In the genomic region with DNA sequence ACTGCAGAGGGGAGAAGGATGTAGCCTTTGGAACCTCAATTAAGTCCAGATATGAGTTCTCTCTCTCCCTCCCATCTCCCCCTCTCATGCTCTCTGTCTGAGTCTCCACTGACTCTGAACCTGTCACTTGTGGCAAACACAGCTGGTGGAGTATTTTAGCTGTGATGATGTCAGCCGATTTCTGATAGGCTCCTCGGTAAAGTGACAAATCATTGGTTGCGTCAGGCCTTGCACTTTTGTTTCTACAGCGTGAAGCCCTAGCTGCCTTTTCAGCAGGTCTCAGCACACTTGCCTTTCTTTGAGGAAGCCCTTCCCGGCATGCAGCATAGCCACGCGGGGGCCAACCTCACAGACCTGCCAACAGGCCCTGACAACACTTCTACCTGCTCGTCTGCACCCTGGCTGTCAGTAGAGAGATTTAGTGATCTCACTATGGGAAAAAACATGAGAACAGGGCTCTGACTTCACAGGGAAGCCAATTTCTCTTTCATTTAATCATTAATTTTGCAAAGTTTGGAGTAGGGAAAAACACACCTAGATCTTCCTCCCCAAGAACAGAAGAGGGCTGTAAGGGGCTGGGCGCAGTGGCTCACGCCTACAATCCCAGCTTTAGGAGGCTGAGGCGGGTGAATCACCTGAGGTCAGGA, we compare ENCODE assay signal across 8 cellular contexts.
DNase-seq lines count a peak whose midpoint lies in the region; ATAC-seq, FAIRE-seq and TF ChIP-seq lines count a peak whose summit lies in the region.

No MANE protein-coding gene starts in this region.

- H3K4me1 ChIP-seq in H1 (replicated peaks in 1 of 4; ENCODE audit: control insufficient read depth in 3 of 4, insufficient read depth in 4 of 4, low read length in 3 of 4) = peaks cover 6 to 14% (median 12%) of the 10 kb centered on the region in 4 experiments

- H2AK5ac ChIP-seq in H1 (ENCODE audit: low read depth, low read length) = no peak overlapping the region

- H3K18ac ChIP-seq in H1 (ENCODE audit: extremely low read depth, low read length) = no peak overlapping the region

- no peaks in the 10 kb centered on the region for H3K36me3 ChIP-seq in H1 (ENCODE audit: control insufficient read depth in 2 of 4, insufficient read depth in 4 of 4, low read length in 3 of 4)

- no peak overlapping the region for H2BK15ac ChIP-seq in H1 (ENCODE audit: low read length)

- H2AFZ ChIP-seq in H1 (ENCODE audit: low read length) = no peak overlapping the region

- no peak overlapping the region for H2BK5ac ChIP-seq in H1 (ENCODE audit: low read depth, low read length)

- peak overlapping the region; percentile 9; the same call in 1 of the 2 replicates for H4K8ac ChIP-seq in H1 (ENCODE audit: extremely low read depth, insufficient read depth, low read length)

- no peak overlapping the region for H3K4ac ChIP-seq in H1 (replicated peaks; ENCODE audit: insufficient read length, low read depth, low read length)

- no peaks in the 10 kb centered on the region for H3K36me3 Mint-ChIP-seq in natural killer cell

- no peak overlapping the region for H2BK12ac ChIP-seq in H1 (ENCODE audit: low read depth, low read length)

- TF ChIP-seq CTCF in H1 (IDR thresholded peaks at IDR 0.05; ENCODE audit: control extremely low read depth in 1 of 3, insufficient read depth in 1 of 3, low read depth in 1 of 3, low read length in 3 of 3) = no peak
- TF ChIP-seq CTCF in natural killer cell (IDR thresholded peaks at IDR 0.05) = no peak

- no peaks in the 10 kb centered on the region for H3K27me3 ChIP-seq in H1 (replicated peaks in 1 of 4; ENCODE audit: control insufficient read depth in 3 of 4, extremely low read depth in 1 of 4, insufficient read depth in 3 of 4, low read length in 3 of 4)

- H3K9ac ChIP-seq in H1 (replicated peaks in 1 of 4; ENCODE audit: extremely low read depth in 1 of 4, low read depth in 3 of 4, low read length in 3 of 4) = no peak overlapping the region

- WGBS in H1 (ENCODE audit: extremely low coverage in 1 of 2, insufficient coverage in 1 of 2, insufficient read length in 1 of 2, insufficient replicate concordance in 2 of 2, low coverage in 1 of 2, low lambda C conversion rate in 2 of 2, missing lambda C conversion rate in 1 of 2), 2 experiments = 79% methylated on average over 11 of the region's 11 CpGs; no CpG with 5 or more reads in 1 of the 2 experiments

- TF ChIP-seq POLR2A in H1 (IDR thresholded peaks at IDR 0.05; ENCODE audit: control extremely low read depth in 1 of 2, low read depth in 2 of 2, low read length in 2 of 2) = no peak

- TF ChIP-seq EP300 in H1 (IDR thresholded peaks at IDR 0.05; ENCODE audit: borderline replicate concordance in 1 of 2, low read depth in 2 of 2, low read length in 2 of 2) = no peak

- H3K56ac ChIP-seq in H1 (replicated peaks; ENCODE audit: insufficient read length, low read depth, low read length) = no peak overlapping the region

- no peak overlapping the region for H4K5ac ChIP-seq in H1 (ENCODE audit: insufficient read length, low read depth, low read length)

- H3K4me3 Mint-ChIP-seq in natural killer cell = peak overlapping the region; percentile 66

- no peak overlapping the region for H2BK120ac ChIP-seq in H1 (replicated peaks; ENCODE audit: low read depth, low read length)

- no peaks in the 10 kb centered on the region for H3K79me2 ChIP-seq in H1 (ENCODE audit: control insufficient read depth in 1 of 2, insufficient read depth in 2 of 2, low read length in 2 of 2)

- H3K4me3 ChIP-seq in H1 (ENCODE audit: extremely low read depth in 1 of 4, insufficient read depth in 2 of 4, low read depth in 3 of 4, low read length in 4 of 4) = no peak overlapping the region

- no peak for TF ChIP-seq RAD21 in H1 (IDR thresholded peaks at IDR 0.05 in 1 of 2, conservative IDR thresholded peaks at IDR 0.05 in 1 of 2; ENCODE audit: low read depth in 2 of 2, low read length in 2 of 2)

- no peaks in the 10 kb centered on the region; the same call in 1 of the 2 replicates for H3K79me1 ChIP-seq in H1 (ENCODE audit: low read depth, low read length)

- intact Hi-C loops in natural killer cell (cut with micrococcal nuclease) = loop anchor here (1.0 to 5.0 kb wide), 5 partner anchors 10 to 440 kb away; partner anchors contain the start of gene MYLIP

- FAIRE-seq in H1 (lab: Jason Lieb, UNC) = no peak

- no peak overlapping the region for H3K4me2 ChIP-seq in H1 (ENCODE audit: insufficient read depth in 1 of 2, low read depth in 2 of 2, low read length in 2 of 2)

- H3K9me3 Mint-ChIP-seq in natural killer cell = no peaks in the 10 kb centered on the region

- peak overlapping the region; percentile 94 to 95 for H3K27ac Mint-ChIP-seq in natural killer cell

- ATAC-seq in GM18517 (IDR thresholded peaks at IDR 0.05; ENCODE audit: unreplicated experiment) (peak; percentile 91), HG02840 (IDR thresholded peaks at IDR 0.05; ENCODE audit: low FRiP score, unreplicated experiment) (peak; percentile 85), natural killer cell (peak; percentile 67 to 85 (median 82))

- H4K20me1 ChIP-seq in H1 (replicated peaks in 1 of 2; ENCODE audit: control insufficient read depth in 1 of 2, insufficient read depth in 2 of 2, low read length in 2 of 2) = peaks cover 0 to 2% of the 10 kb centered on the region in 2 experiments

- H4K91ac ChIP-seq in H1 (replicated peaks; ENCODE audit: insufficient read length, low read length) = no peak overlapping the region

- POLR2A ChIA-PET in H1 (lab: Charles Lee; ENCODE audit: partially characterized antibody) = no interaction called here

- H3K27me3 Mint-ChIP-seq in natural killer cell (ENCODE audit: low read depth in 2 of 2) = no peaks in the 10 kb centered on the region

- DNase-seq in NCI-H2107 treated with DMSO at 0.1 percent for 48 hours (lab: John Stamatoyannopoulos, UW; ENCODE audit: unreplicated experiment) (peak; percentile 82), H1 (ENCODE audit: low read depth in 1 of 2, low spot score in 2 of 2) (no peak), natural killer cell (peak; percentile 68), cerebellar nuclear complex (lab: John Stamatoyannopoulos, UW) (no peak)
- DNase-seq in activated CD4-positive, alpha-beta T cell treated with anti-CD3 and anti-CD28 coated beads, Interleukin-2, amount 50 U/mL, for 48 hours = peak; percentile 72 to 78
- DNase-seq in stimulated activated naive CD4-positive, alpha-beta T cell (lab: John Stamatoyannopoulos, UW) = peak; percentile 65 to 86 (median 79)

- no peak overlapping the region for H2BK20ac ChIP-seq in H1 (ENCODE audit: low read length)

- no peaks in the 10 kb centered on the region for H3K23me2 ChIP-seq in H1 (ENCODE audit: low read depth, low read length)

- H3K14ac ChIP-seq in H1 (ENCODE audit: insufficient read length) = no peak overlapping the region

- peaks cover 58 to 64% of the 10 kb centered on the region in 2 donors for H3K4me1 Mint-ChIP-seq in natural killer cell

- H3K23ac ChIP-seq in H1 (ENCODE audit: insufficient read length) = no peak overlapping the region

- CTCF ChIA-PET in H1 (lab: Charles Lee; ENCODE audit: partially characterized antibody) = interaction anchor here (0.6 to 1.1 kb wide), 4 partner anchors 9 to 156 kb away, joined by 3 to 7 read pairs (median 4); no protein-coding TSS in a partner anchor

- H3K27ac ChIP-seq in H1 (ENCODE audit: low read depth, low read length) = no peak overlapping the region

- H3K9me3 ChIP-seq in H1 (ENCODE audit: insufficient read depth in 2 of 2, low read depth in 1 of 2, low read length in 1 of 2) = no peaks in the 10 kb centered on the region; a peak in 1 of 4 replicates

TF ChIP-seq in H1, 55 proteins besides CTCF, POLR2A, EP300 and RAD21:
- TF ChIP-seq, protein P1, sequence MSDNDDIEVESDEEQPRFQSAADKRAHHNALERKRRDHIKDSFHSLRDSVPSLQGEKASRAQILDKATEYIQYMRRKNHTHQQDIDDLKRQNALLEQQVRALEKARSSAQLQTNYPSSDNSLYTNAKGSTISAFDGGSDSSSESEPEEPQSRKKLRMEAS (IDR thresholded peaks at IDR 0.05) = peak; percentile 12; the same call in 1 of the 2 replicates
- TF ChIP-seq CEBPB (IDR thresholded peaks at IDR 0.05; ENCODE audit: low read depth, low read length) = peak; percentile 62; the same call in 1 of the 2 replicates
- TF ChIP-seq RNF2 (IDR thresholded peaks at IDR 0.05; ENCODE audit: borderline replicate concordance, low read depth, low read length, missing control alignments, poor library complexity, severe bottlenecking) = no peak
TF ChIP-seq in H1: peak in this region for 2.

Comparison
In these comparisons a context has a peak if more than half of its experiments do, and no peak if none do; other contexts are left out.
1. DNase-seq: peak in NCI-H2107 treated with DMSO at 0.1 percent for 48 hours (single experiment), activated CD4-positive, alpha-beta T cell treated with anti-CD3 and anti-CD28 coated beads, Interleukin-2, amount 50 U/mL, for 48 hours (2 of 2), natural killer cell (single experiment) and stimulated activated naive CD4-positive, alpha-beta T cell (6 of 6); none in H1 (0 of 2) and cerebellar nuclear complex (0 of 2).
2. Peak in every context shown above with its lines, with median percentiles within 50 percentile points of each other: ATAC-seq.